Comparison of ENCODE assay signal across 1 cellular context in the genomic region with DNA sequence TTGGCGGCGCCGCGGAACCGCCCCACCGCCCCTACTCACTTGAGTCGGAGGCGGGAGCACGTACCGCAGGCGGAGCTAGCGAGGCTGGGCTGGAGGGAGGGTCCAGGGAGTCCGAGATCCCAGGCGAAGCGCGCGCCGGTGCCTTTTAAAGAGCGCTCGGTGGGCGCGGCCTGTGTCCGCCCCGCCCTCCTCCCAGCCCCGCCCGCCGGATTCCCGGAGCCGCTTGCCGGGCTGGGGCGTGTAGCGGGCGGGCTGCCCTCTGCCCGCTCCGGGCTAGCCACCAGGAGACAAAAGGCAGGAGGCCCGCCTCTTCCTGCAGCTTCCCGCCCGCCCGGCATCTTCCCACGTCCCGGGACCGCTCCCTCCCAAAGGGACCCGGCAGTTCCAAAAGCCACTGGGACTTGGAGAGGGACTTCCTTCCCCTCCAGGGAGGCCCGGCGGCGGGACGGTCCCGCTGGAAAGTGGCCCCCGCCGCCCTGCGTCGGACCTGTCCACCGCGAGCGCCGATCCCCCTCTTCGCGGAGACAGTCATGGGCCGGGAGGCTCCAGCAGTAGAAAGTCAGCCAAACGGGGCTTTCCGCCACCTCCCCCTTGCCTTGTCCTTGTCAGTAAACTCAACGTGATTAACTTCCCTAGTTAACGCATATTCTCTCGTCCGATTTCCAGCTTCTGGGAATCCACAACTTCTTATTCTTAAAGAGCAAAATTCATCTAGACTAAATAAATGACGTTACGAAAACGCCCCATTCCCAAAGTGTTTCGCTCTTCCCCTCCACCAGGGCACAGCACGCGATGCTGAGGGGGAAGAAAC.
TF ChIP-seq lines count a peak whose summit lies in the region.

TSS of gene CSRP2 (minus strand) at position 121 of the 811 bp plus-strand sequence. CDS start 12,759 bp downstream, outside the sequence.

TF ChIP-seq in HepG2, 621 proteins besides CTCF, POLR2A, EP300 and RAD21 (continued from another document and continues in another):
- TF ChIP-seq ZGPAT (CRISPR knock-in tag; IDR thresholded peaks at IDR 0.05) (0 out of 2 replicates have a peak, but pooled peaks have one; percentile 46), ZNF766 (CRISPR knock-in tag; IDR thresholded peaks at IDR 0.05; ENCODE audit: borderline replicate concordance) (no peak), HNRNPK (IDR thresholded peaks at IDR 0.05; ENCODE audit: low read depth, low read length, poor library complexity, severe bottlenecking) (no peak), BATF2 (CRISPR knock-in tag; IDR thresholded peaks at IDR 0.05) (no peak), GPBP1L1 (CRISPR knock-in tag; IDR thresholded peaks at IDR 0.05) (no peak), SNRNP70 (IDR thresholded peaks at IDR 0.05; ENCODE audit: low read depth, low read length) (no peak), TIGD3 (CRISPR knock-in tag; IDR thresholded peaks at IDR 0.05; ENCODE audit: borderline replicate concordance) (no peak), SPEN (CRISPR knock-in tag; IDR thresholded peaks at IDR 0.05; ENCODE audit: low read depth) (no peak), ZNF205 (CRISPR knock-in tag; IDR thresholded peaks at IDR 0.05) (no peak), POGK (CRISPR knock-in tag; conservative IDR thresholded peaks at IDR 0.05) (no peak; the same call in 1 of the 2 replicates), SP2 (CRISPR knock-in tag; IDR thresholded peaks at IDR 0.05) (peak; percentile 27; the same call in 1 of the 2 replicates), DMAP1 (CRISPR knock-in tag; IDR thresholded peaks at IDR 0.05) (no peak; the same call in 1 of the 2 replicates), CAMTA2 (CRISPR knock-in tag; IDR thresholded peaks at IDR 0.05; ENCODE audit: borderline replicate concordance) (no peak), MAFK (conservative IDR thresholded peaks at IDR 0.05 in 1 of 2, IDR thresholded peaks at IDR 0.05 in 1 of 2; ENCODE audit: low read length in 2 of 2) (no peak), ZNF33A (CRISPR knock-in tag; IDR thresholded peaks at IDR 0.05; ENCODE audit: borderline replicate concordance) (no peak), ZNF891 (CRISPR knock-in tag; IDR thresholded peaks at IDR 0.05) (no peak; the same call in 1 of the 2 replicates), MXD4 (CRISPR knock-in tag; IDR thresholded peaks at IDR 0.05) (no peak), ZNF232 (CRISPR knock-in tag; IDR thresholded peaks at IDR 0.05; ENCODE audit: borderline replicate concordance) (no peak), BORCS8-MEF2B (CRISPR knock-in tag; IDR thresholded peaks at IDR 0.05) (no peak; the same call in 1 of the 2 replicates), MEIS2 (CRISPR knock-in tag; IDR thresholded peaks at IDR 0.05) (no peak), AGO2 (optimal IDR thresholded peaks at IDR 0.05; ENCODE audit: low read depth, low read length) (no peak), GATAD2A (CRISPR knock-in tag; IDR thresholded peaks at IDR 0.05) (no peak), THAP11 (CRISPR knock-in tag; IDR thresholded peaks at IDR 0.05) (no peak), FOSL1 (CRISPR knock-in tag; IDR thresholded peaks at IDR 0.05; ENCODE audit: borderline replicate concordance) (no peak), ZNF12 (CRISPR knock-in tag; IDR thresholded peaks at IDR 0.05) (no peak), ZNF777 (CRISPR knock-in tag; IDR thresholded peaks at IDR 0.05) (0 out of 2 replicates have a peak, but pooled peaks have one; percentile 55), ESRRA (CRISPR knock-in tag; IDR thresholded peaks at IDR 0.05; ENCODE audit: low read depth) (no peak), TBX3 (IDR thresholded peaks at IDR 0.05; ENCODE audit: borderline replicate concordance) (no peak), ADNP (CRISPR knock-in tag; IDR thresholded peaks at IDR 0.05) (no peak), ZNF616 (CRISPR knock-in tag; IDR thresholded peaks at IDR 0.05; ENCODE audit: low read depth) (no peak), ZNF17 (CRISPR knock-in tag; IDR thresholded peaks at IDR 0.05) (no peak), KLF11 (CRISPR knock-in tag; IDR thresholded peaks at IDR 0.05) (no peak), ZNF207 (IDR thresholded peaks at IDR 0.05; ENCODE audit: borderline replicate concordance) (no peak), ZNF724P (CRISPR knock-in tag; IDR thresholded peaks at IDR 0.05; ENCODE audit: borderline replicate concordance) (no peak), HNRNPL (IDR thresholded peaks at IDR 0.05; ENCODE audit: low read depth, low read length) (no peak), REL (CRISPR knock-in tag; conservative IDR thresholded peaks at IDR 0.05) (no peak), EEA1 (CRISPR knock-in tag; IDR thresholded peaks at IDR 0.05; ENCODE audit: borderline replicate concordance) (0 out of 2 replicates have a peak, but pooled peaks have one; percentile 56), ZFP82 (CRISPR knock-in tag; IDR thresholded peaks at IDR 0.05; ENCODE audit: borderline replicate concordance) (no peak), RXRB (CRISPR knock-in tag; IDR thresholded peaks at IDR 0.05; ENCODE audit: borderline replicate concordance) (no peak), MAFG (CRISPR knock-in tag; IDR thresholded peaks at IDR 0.05) (no peak), ZNF407 (CRISPR knock-in tag; IDR thresholded peaks at IDR 0.05; ENCODE audit: not compliant biosample characterization) (no peak), ZNF570 (CRISPR knock-in tag; IDR thresholded peaks at IDR 0.05; ENCODE audit: borderline replicate concordance) (no peak), ELF4 (CRISPR knock-in tag; IDR thresholded peaks at IDR 0.05; ENCODE audit: borderline replicate concordance) (no peak), ZNF672 (CRISPR knock-in tag; IDR thresholded peaks at IDR 0.05) (no peak)
- TF ChIP-seq, protein P1, sequence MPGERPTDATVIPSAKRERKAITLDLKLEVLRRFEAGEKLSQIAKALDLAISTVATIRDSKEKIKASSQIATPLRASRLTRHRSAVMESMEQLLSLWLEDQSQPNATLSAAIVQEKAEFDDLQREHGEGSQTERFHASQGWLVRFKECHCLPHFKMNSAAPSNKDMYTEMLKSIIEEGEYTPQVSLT (CRISPR knock-in tag; IDR thresholded peaks at IDR 0.05; ENCODE audit: borderline replicate concordance, low read depth) = no peak
- TF ChIP-seq, protein P2, sequence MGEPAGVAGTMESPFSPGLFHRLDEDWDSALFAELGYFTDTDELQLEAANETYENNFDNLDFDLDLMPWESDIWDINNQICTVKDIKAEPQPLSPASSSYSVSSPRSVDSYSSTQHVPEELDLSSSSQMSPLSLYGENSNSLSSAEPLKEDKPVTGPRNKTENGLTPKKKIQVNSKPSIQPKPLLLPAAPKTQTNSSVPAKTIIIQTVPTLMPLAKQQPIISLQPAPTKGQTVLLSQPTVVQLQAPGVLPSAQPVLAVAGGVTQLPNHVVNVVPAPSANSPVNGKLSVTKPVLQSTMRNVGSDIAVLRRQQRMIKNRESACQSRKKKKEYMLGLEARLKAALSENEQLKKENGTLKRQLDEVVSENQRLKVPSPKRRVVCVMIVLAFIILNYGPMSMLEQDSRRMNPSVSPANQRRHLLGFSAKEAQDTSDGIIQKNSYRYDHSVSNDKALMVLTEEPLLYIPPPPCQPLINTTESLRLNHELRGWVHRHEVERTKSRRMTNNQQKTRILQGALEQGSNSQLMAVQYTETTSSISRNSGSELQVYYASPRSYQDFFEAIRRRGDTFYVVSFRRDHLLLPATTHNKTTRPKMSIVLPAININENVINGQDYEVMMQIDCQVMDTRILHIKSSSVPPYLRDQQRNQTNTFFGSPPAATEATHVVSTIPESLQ (CRISPR knock-in tag; conservative IDR thresholded peaks at IDR 0.05) = no peak
